Comparison of ENCODE assay signal across 18 cellular contexts in genomic region chr11:70729949-70730348, GRCh38.
"Had no signal": no experiment of that assay in that cellular context is flagged by ENCODE, and none has a peak within 500 bp of the region (broad histone marks: within the 10 kb centered on the region; RNA-seq: fewer than 3 reads in every experiment).

No MANE protein-coding gene starts in this region.

- H3K4me1 ChIP-seq: ascending aorta, left ventricle myocardium inferior, psoas muscle, vagina had no signal

- H3K9me3 Mint-ChIP-seq: activated CD4-positive, alpha-beta T cell treated with anti-CD3 and anti-CD28 coated beads, Interleukin-2, amount 10 ng/mL, durations not matched to agents 7 days and 5 days; activated T-cell treated with anti-CD3 and anti-CD28 coated beads, Interleukin-2, amount 50 U/mL, for 4 hours; neural crest cell; stimulated activated naive CD8-positive, alpha-beta T cell treated with anti-CD3 and anti-CD28 coated beads, Interleukin-15, amount 100 ng/mL, for 72 hours had no signal

- H3K4me3 ChIP-seq: ascending aorta, left ventricle myocardium inferior, psoas muscle, vagina had no signal

- H3K27ac ChIP-seq: ascending aorta, left ventricle myocardium inferior, psoas muscle, vagina had no signal

- H3K4me3 Mint-ChIP-seq: activated CD4-positive, alpha-beta T cell treated with anti-CD3 and anti-CD28 coated beads, Interleukin-2, amount 10 ng/mL, durations not matched to agents 7 days and 5 days; activated CD8-positive, alpha-beta T cell treated with anti-CD3 and anti-CD28 coated beads, Interleukin-2, amount 10 ng/mL, durations not matched to agents 7 days and 5 days; activated T-cell treated with anti-CD3 and anti-CD28 coated beads, Interleukin-2, amount 50 U/mL, for 4 hours; naive B cell; neural crest cell; stimulated activated naive CD8-positive, alpha-beta T cell treated with anti-CD3 and anti-CD28 coated beads, Interleukin-15, amount 100 ng/mL, for 72 hours had no signal

- H3K9me3 ChIP-seq: ascending aorta, psoas muscle, vagina had no signal

- H3K27me3 ChIP-seq: ascending aorta, vagina had no signal

- H3K36me3 ChIP-seq: ascending aorta, left ventricle myocardium inferior, vagina had no signal

- H3K36me3 Mint-ChIP-seq: naive B cell had no signal

- DNase-seq: activated CD4-positive, alpha-beta T cell treated with anti-CD3 and anti-CD28 coated beads, Interleukin-2, amount 10 ng/mL, durations not matched to agents 7 days and 5 days; activated CD8-positive, alpha-beta T cell treated with anti-CD3 and anti-CD28 coated beads, Interleukin-2, amount 10 ng/mL, durations not matched to agents 7 days and 5 days; activated naive CD4-positive, alpha-beta T cell treated with anti-CD3 and anti-CD28 coated beads, Interleukin-2, amount 50 U/mL, for 16 hours; activated T-cell treated with anti-CD3 and anti-CD28 coated beads, Interleukin-2, amount 50 U/mL, for 4 hours; cerebellar nuclear complex; effector CD4-positive, alpha-beta T cell; left ventricle myocardium inferior; mammary epithelial cell; naive B cell; stimulated activated CD4-positive, alpha-beta T cell treated with anti-CD3 and anti-CD28 coated beads, Interleukin-15, amount 100 ng/mL, for 24 hours; stimulated activated CD4-positive, alpha-beta T cell treated with anti-CD3 and anti-CD28 coated beads, Interleukin-4, amount 100 ng/mL, for 1 hour; stimulated activated naive CD8-positive, alpha-beta T cell treated with anti-CD3 and anti-CD28 coated beads, Interleukin-15, amount 100 ng/mL, for 72 hours; trophoblast cell had no signal

- H3K27me3 Mint-ChIP-seq: activated CD4-positive, alpha-beta T cell treated with anti-CD3 and anti-CD28 coated beads, Interleukin-2, amount 10 ng/mL, durations not matched to agents 7 days and 5 days; stimulated activated naive CD8-positive, alpha-beta T cell treated with anti-CD3 and anti-CD28 coated beads, Interleukin-15, amount 100 ng/mL, for 72 hours had no signal

- H3K4me1 Mint-ChIP-seq: activated CD4-positive, alpha-beta T cell treated with anti-CD3 and anti-CD28 coated beads, Interleukin-2, amount 10 ng/mL, durations not matched to agents 7 days and 5 days; naive B cell; stimulated activated naive CD8-positive, alpha-beta T cell treated with anti-CD3 and anti-CD28 coated beads, Interleukin-15, amount 100 ng/mL, for 72 hours had no signal

- ATAC-seq: activated CD8-positive, alpha-beta T cell treated with anti-CD3 and anti-CD28 coated beads, Interleukin-2, amount 10 ng/mL, durations not matched to agents 7 days and 5 days; activated T-cell treated with anti-CD3 and anti-CD28 coated beads, Interleukin-2, amount 50 U/mL, for 4 hours; psoas muscle; right cardiac atrium; stimulated activated naive CD8-positive, alpha-beta T cell treated with anti-CD3 and anti-CD28 coated beads, Interleukin-15, amount 100 ng/mL, for 72 hours had no signal

- H3K27ac Mint-ChIP-seq: activated CD4-positive, alpha-beta T cell treated with anti-CD3 and anti-CD28 coated beads, Interleukin-2, amount 10 ng/mL, durations not matched to agents 7 days and 5 days; activated CD8-positive, alpha-beta T cell treated with anti-CD3 and anti-CD28 coated beads, Interleukin-2, amount 10 ng/mL, durations not matched to agents 7 days and 5 days; naive B cell; stimulated activated naive CD8-positive, alpha-beta T cell treated with anti-CD3 and anti-CD28 coated beads, Interleukin-15, amount 100 ng/mL, for 72 hours had no signal
